20 cellular contexts compared by ENCODE assay signal in genomic region chr20:48405909-48406308, GRCh38.
A peak's percentile ranks its signal among the peaks of the same experiment; 100 is the strongest.
DNase-seq lines count a peak whose midpoint lies in the region; ATAC-seq and FAIRE-seq lines count a peak whose summit lies in the region.
"Had no signal": no experiment of that assay in that cellular context is flagged by ENCODE, and none has a peak within 500 bp of the region (broad histone marks: within the 10 kb centered on the region; RNA-seq: fewer than 3 reads in every experiment).

No MANE protein-coding gene starts in this region.

- H4K5ac ChIP-seq in mesendoderm (ENCODE audit: low read length), result no peak overlapping the region

- no peaks in the 10 kb centered on the region for H3K36me3 Mint-ChIP-seq in activated naive CD8-positive, alpha-beta T cell treated with anti-CD3 and anti-CD28 coated beads, Interleukin-2, amount 50 U/mL, for 24 hours (ENCODE audit: low read depth)

- H2BK15ac ChIP-seq in mesendoderm (replicated peaks; ENCODE audit: low read depth), result no peak overlapping the region

- no peaks in the 10 kb centered on the region for H3K79me1 ChIP-seq in mesendoderm (ENCODE audit: low read length)

- H3K4me3 ChIP-seq in mesendoderm (ENCODE audit: low read length), result no peak overlapping the region
- H3K4me3 ChIP-seq: dorsolateral prefrontal cortex, heart right ventricle, SK-N-MC had no signal

- no CpG with 5 or more reads among the region's 13 CpGs for WGBS in mesendoderm (ENCODE audit: extremely low coverage, insufficient coverage, low lambda C conversion rate)

- ATAC-seq in activated naive CD8-positive, alpha-beta T cell treated with anti-CD3 and anti-CD28 coated beads, Interleukin-2, amount 50 U/mL, for 24 hours, result peak; percentile 26
- ATAC-seq in HG03025 (IDR thresholded peaks at IDR 0.05; ENCODE audit: low FRiP score, unreplicated experiment) (no peak), GM21381 (IDR thresholded peaks at IDR 0.05; ENCODE audit: unreplicated experiment) (no peak)
- ATAC-seq: left colon had no signal

- no peak overlapping the region for H3K4ac ChIP-seq in mesendoderm (ENCODE audit: low read depth, low read length)

- H3K4me3 Mint-ChIP-seq in activated naive CD8-positive, alpha-beta T cell treated with anti-CD3 and anti-CD28 coated beads, Interleukin-2, amount 50 U/mL, for 24 hours, result no peak overlapping the region

- no peak overlapping the region for H2AK5ac ChIP-seq in mesendoderm (ENCODE audit: low read length)

- H3K27ac ChIP-seq in mesendoderm (ENCODE audit: low read depth, low read length), result no peak overlapping the region
- H3K27ac ChIP-seq: dorsolateral prefrontal cortex, heart right ventricle, SK-N-MC had no signal

- no peak overlapping the region for H4K8ac ChIP-seq in mesendoderm (ENCODE audit: low read depth, low read length)

- H3K9ac ChIP-seq in mesendoderm (ENCODE audit: low read length), result no peak overlapping the region

- H3K36me3 ChIP-seq in mesendoderm (ENCODE audit: control insufficient read depth, insufficient read depth, low read length), result no peaks in the 10 kb centered on the region
- H3K36me3 ChIP-seq: heart right ventricle had no signal

- peaks cover 2% of the 10 kb centered on the region for H3K4me1 ChIP-seq in mesendoderm (ENCODE audit: control insufficient read depth, low read depth, low read length)

- H3K18ac ChIP-seq in mesendoderm (ENCODE audit: low read length), result no peak overlapping the region

- no peak overlapping the region for H3K23ac ChIP-seq in mesendoderm (ENCODE audit: low read length)

- no peaks in the 10 kb centered on the region for H3K79me2 ChIP-seq in mesendoderm (ENCODE audit: control insufficient read depth, insufficient read depth, low read length)

- H2BK5ac ChIP-seq in mesendoderm (ENCODE audit: low read length), result no peak overlapping the region

- DNase-seq in DMS 273 treated with DMSO at 0.1 percent for 48 hours (lab: John Stamatoyannopoulos, UW), result peak; percentile 3
- peak; percentile 13 for DNase-seq in HT-29 (ENCODE audit: low spot score)
- peak; percentile 29 for DNase-seq in activated naive CD8-positive, alpha-beta T cell treated with anti-CD3 and anti-CD28 coated beads, Interleukin-2, amount 50 U/mL, for 24 hours
- DNase-seq in mesendoderm, result peak; percentile 89
- DNase-seq in HTR-8/SVneo (ENCODE audit: insufficient read length, low spot score), result no peak
- DNase-seq in Kasumi-1 (lab: John Stamatoyannopoulos, UW), result no peak
- DNase-seq: activated effector memory CD4-positive, alpha-beta T cell treated with Interleukin-2 at 50 U/mL for 16 hours; dorsolateral prefrontal cortex; GF-D8; left colon; NCI-H187; NCI-H524; OCI-M1; stimulated activated CD4-positive, alpha-beta T cell treated with anti-CD3 and anti-CD28 coated beads, Interleukin-12 subunit alpha, Interleukin-12 subunit beta, amount 100 ng/mL, for 4 hours had no signal

- H3K56ac ChIP-seq in mesendoderm (ENCODE audit: low read length), result no peak overlapping the region

- H3K4me1 Mint-ChIP-seq in activated naive CD8-positive, alpha-beta T cell treated with anti-CD3 and anti-CD28 coated beads, Interleukin-2, amount 50 U/mL, for 24 hours, result peaks cover 7% of the 10 kb centered on the region

- H3K27ac Mint-ChIP-seq in activated naive CD8-positive, alpha-beta T cell treated with anti-CD3 and anti-CD28 coated beads, Interleukin-2, amount 50 U/mL, for 24 hours, result no peak overlapping the region

- H2BK120ac ChIP-seq in mesendoderm (ENCODE audit: low read depth, low read length), result no peak overlapping the region

- H3K4me2 ChIP-seq in mesendoderm (ENCODE audit: low read length), result no peak overlapping the region

- peaks cover 21% of the 10 kb centered on the region for H3K27me3 Mint-ChIP-seq in activated naive CD8-positive, alpha-beta T cell treated with anti-CD3 and anti-CD28 coated beads, Interleukin-2, amount 50 U/mL, for 24 hours

- no peaks in the 10 kb centered on the region for H3K27me3 ChIP-seq in mesendoderm (ENCODE audit: insufficient read depth, low read length, poor library complexity)

- FAIRE-seq in HTR-8/SVneo (lab: Jason Lieb, UNC), result no peak
- FAIRE-seq: astrocyte, TTC549 had no signal

- H3K9me3 Mint-ChIP-seq in activated naive CD8-positive, alpha-beta T cell treated with anti-CD3 and anti-CD28 coated beads, Interleukin-2, amount 50 U/mL, for 24 hours, result no peaks in the 10 kb centered on the region

Comparison
In these comparisons a context has a peak if more than half of its experiments do, and no peak if none do; other contexts are left out.
1. DNase-seq: peak in DMS 273 treated with DMSO at 0.1 percent for 48 hours (single experiment), HT-29 (single experiment), activated naive CD8-positive, alpha-beta T cell treated with anti-CD3 and anti-CD28 coated beads, Interleukin-2, amount 50 U/mL, for 24 hours (single experiment) and mesendoderm (single experiment); none in HTR-8/SVneo (single experiment) and Kasumi-1 (0 of 2).